17 cellular contexts compared by ENCODE assay signal in genomic region chr1:229002037-229002436, GRCh38.
DNase-seq lines count a peak whose midpoint lies in the region; ATAC-seq, FAIRE-seq and TF ChIP-seq lines count a peak whose summit lies in the region.
"Had no signal": no experiment of that assay in that cellular context is flagged by ENCODE, and none has a peak within 500 bp of the region (broad histone marks: within the 10 kb centered on the region; RNA-seq: fewer than 3 reads in every experiment).

No MANE protein-coding gene starts in this region.

- CTCF ChIA-PET in HepG2 (lab: Yijun Ruan, JAX; ENCODE audit: low intra/inter-chr PET ratio, low total read pairs), result no interaction called here

- no TSS peak for BruUV-seq in HepG2 (replicated peaks; lab: Mats Ljungman, UMichigan)

- TF ChIP-seq CTCF in HepG2 (CRISPR knock-in tag; IDR thresholded peaks at IDR 0.05) (no peak), right lobe of liver (IDR thresholded peaks at IDR 0.05) (no peak), progenitor cell of endocrine pancreas (IDR thresholded peaks at IDR 0.05; ENCODE audit: unreplicated experiment) (no peak)

- no peak overlapping the region for H3K4ac ChIP-seq in trophoblast cell (ENCODE audit: low read depth, low read length)

- WGBS in HepG2 (ENCODE audit: low lambda C conversion rate), result 95% methylated on average over 3 of the region's 3 CpGs
- 100% methylated on average over 3 of the region's 3 CpGs for WGBS in right lobe of liver (ENCODE audit: insufficient coverage, low coverage, low lambda C conversion rate, missing lambda C conversion rate)
- no CpG with 5 or more reads among the region's 3 CpGs for WGBS in trophoblast cell (ENCODE audit: extremely low coverage, insufficient coverage, insufficient read length)

- no peaks in the 10 kb centered on the region for H4K20me1 ChIP-seq in HepG2 (ENCODE audit: insufficient read depth, low read length)
- H4K20me1 ChIP-seq: BLaER1 treated with 17β-estradiol and CSF1 and Interleukin-3, amounts not matched to agents 10 nM and 100 nM had no signal

- no peaks in the 10 kb centered on the region for H3K9me3 Mint-ChIP-seq in progenitor cell of endocrine pancreas (ENCODE audit: low read depth)
- H3K9me3 Mint-ChIP-seq: GM23338 had no signal

- TF ChIP-seq POLR2A in HepG2 (IDR thresholded peaks at IDR 0.05; ENCODE audit: insufficient read depth in 1 of 2, low read depth in 2 of 2, low read length in 2 of 2), result no peak
- no peak for TF ChIP-seq POLR2A in right lobe of liver (IDR thresholded peaks at IDR 0.05)

- no peaks in the 10 kb centered on the region for H3K36me3 Mint-ChIP-seq in progenitor cell of endocrine pancreas (ENCODE audit: insufficient read depth)
- H3K36me3 Mint-ChIP-seq: CD4-positive, CD25-positive, alpha-beta regulatory T cell had no signal

- no peak overlapping the region for H3K18ac ChIP-seq in trophoblast cell (ENCODE audit: low read length)

- no peak overlapping the region for H3K9ac ChIP-seq in HepG2 (ENCODE audit: insufficient read depth, low read depth, low read length)
- no peak overlapping the region for H3K9ac ChIP-seq in trophoblast cell (ENCODE audit: low read length)
- H3K9ac ChIP-seq: BLaER1 treated with 17β-estradiol and CSF1 and Interleukin-3, amounts not matched to agents 10 nM and 100 nM had no signal

- H3K4me3 Mint-ChIP-seq in progenitor cell of endocrine pancreas (ENCODE audit: low read depth), result no peak overlapping the region
- H3K4me3 Mint-ChIP-seq: CD4-positive, CD25-positive, alpha-beta regulatory T cell; GM23338 had no signal

- in situ Hi-C loops in HepG2 (cut with HindIII; ENCODE audit: extremely low pct_ligation_motif_present, low pct_unique_long_range_greater_than_20kb), result no loop called here

- H3K4me3 ChIP-seq in HepG2 (replicated peaks in 1 of 3; ENCODE audit: insufficient read depth in 1 of 3, low read depth in 2 of 3, low read length in 3 of 3) (no peak overlapping the region), right lobe of liver (no peak overlapping the region), trophoblast cell (ENCODE audit: low read depth, low read length) (no peak overlapping the region)
- H3K4me3 ChIP-seq: BLaER1 treated with 17β-estradiol and CSF1 and Interleukin-3, amounts not matched to agents 10 nM and 100 nM; GM12878; GM23338 had no signal

- H3K27me3 ChIP-seq in HepG2 (ENCODE audit: control insufficient read depth in 1 of 2, insufficient read depth in 2 of 2, low read length in 2 of 2), result no peaks in the 10 kb centered on the region
- H3K27me3 ChIP-seq in right lobe of liver, result no peaks in the 10 kb centered on the region
- H3K27me3 ChIP-seq in trophoblast cell (ENCODE audit: insufficient read depth, low read length), result no peaks in the 10 kb centered on the region
- H3K27me3 ChIP-seq: BLaER1 treated with 17β-estradiol and CSF1 and Interleukin-3, amounts not matched to agents 10 nM and 100 nM had no signal

- H3K79me2 ChIP-seq in HepG2 (ENCODE audit: insufficient read depth, low read length) (no peaks in the 10 kb centered on the region), trophoblast cell (ENCODE audit: control insufficient read depth, insufficient read depth, low read length, poor library complexity) (peaks cover 2% of the 10 kb centered on the region)

- H2AK5ac ChIP-seq in trophoblast cell (ENCODE audit: low read length), result no peak overlapping the region

- peak overlapping the region; percentile 44 for H2BK120ac ChIP-seq in trophoblast cell (ENCODE audit: insufficient read depth, low read length, poor library complexity)

- POLR2A ChIA-PET in HepG2 (lab: Yijun Ruan, JAX), result no interaction called here

- peaks cover 17% of the 10 kb centered on the region for H3K4me1 Mint-ChIP-seq in progenitor cell of endocrine pancreas (ENCODE audit: low read depth)

- H3K27ac ChIP-seq in HepG2 (ENCODE audit: extremely low read length, insufficient read depth, low read length), result no peak overlapping the region
- H3K27ac ChIP-seq in right lobe of liver, result no peak overlapping the region
- peak overlapping the region; percentile 90 for H3K27ac ChIP-seq in caudate nucleus (ENCODE audit: low read depth, low read length)
- no peak overlapping the region for H3K27ac ChIP-seq in trophoblast cell (ENCODE audit: low read depth, low read length)
- H3K27ac ChIP-seq: BLaER1 treated with 17β-estradiol and CSF1 and Interleukin-3, amounts not matched to agents 10 nM and 100 nM had no signal

- no peak overlapping the region for H3K4me2 ChIP-seq in HepG2 (ENCODE audit: low read depth, low read length)
- H3K4me2 ChIP-seq in trophoblast cell (ENCODE audit: low read length), result no peak overlapping the region
- H3K4me2 ChIP-seq: GM23338 had no signal

- no peak for DNase-seq in HepG2 (ENCODE audit: low spot score)
- DNase-seq in right lobe of liver, result no peak
- DNase-seq in caudate nucleus (lab: John Stamatoyannopoulos, UW), result no peak
- DNase-seq in trophoblast cell, result no peak
- no peak for DNase-seq in HUDEP-2 (lab: John Stamatoyannopoulos, UW; ENCODE audit: unreplicated experiment in 76 of 76)
- DNase-seq in DMS53 treated with DMSO at 0.1 percent for 48 hours (lab: John Stamatoyannopoulos, UW; ENCODE audit: unreplicated experiment), result no peak
- DNase-seq in progenitor cell of endocrine pancreas (ENCODE audit: low spot score, unreplicated experiment), result no peak
- DNase-seq: ACHN, Calu3, DMS 273 treated with DMSO at 0.1 percent for 48 hours, DMS79, H7 had no signal

- H2AFZ ChIP-seq in HepG2 (ENCODE audit: low read length), result no peak overlapping the region
- no peak overlapping the region for H2AFZ ChIP-seq in trophoblast cell (ENCODE audit: insufficient read depth, low read length, poor library complexity)

- H3K4me1 ChIP-seq in HepG2 (ENCODE audit: insufficient read depth, low read length) (peaks cover 83% of the 10 kb centered on the region), right lobe of liver (no peaks in the 10 kb centered on the region), trophoblast cell (ENCODE audit: control insufficient read depth in 1 of 2, insufficient read depth in 2 of 2, low read length in 2 of 2) (peaks cover 28 to 39% of the 10 kb centered on the region in 2 experiments)

- no peak overlapping the region for H3K23ac ChIP-seq in trophoblast cell (ENCODE audit: low read length)

- H3K14ac ChIP-seq in trophoblast cell (ENCODE audit: low read length), result peak overlapping the region; percentile 49

- no peak overlapping the region for H3K27ac Mint-ChIP-seq in progenitor cell of endocrine pancreas
- H3K27ac Mint-ChIP-seq: GM23338 had no signal

- TF ChIP-seq RAD21 in HepG2 (CRISPR knock-in tag; IDR thresholded peaks at IDR 0.05), result no peak

- H3K27me3 Mint-ChIP-seq in progenitor cell of endocrine pancreas, result no peaks in the 10 kb centered on the region
- H3K27me3 Mint-ChIP-seq: CD4-positive, CD25-positive, alpha-beta regulatory T cell had no signal

- H3K9me3 ChIP-seq in HepG2 (ENCODE audit: low read length) (no peaks in the 10 kb centered on the region), right lobe of liver (no peaks in the 10 kb centered on the region), trophoblast cell (ENCODE audit: insufficient read depth, low read depth, low read length) (no peaks in the 10 kb centered on the region)
- H3K9me3 ChIP-seq: BLaER1 treated with 17β-estradiol and CSF1 and Interleukin-3, amounts not matched to agents 10 nM and 100 nM had no signal

- peaks cover 44% of the 10 kb centered on the region for H3K79me1 ChIP-seq in trophoblast cell (ENCODE audit: low read length)

- H4K8ac ChIP-seq in trophoblast cell (ENCODE audit: low read depth, low read length), result no peak overlapping the region

- no peak overlapping the region for H2BK5ac ChIP-seq in trophoblast cell (ENCODE audit: low read depth, low read length, poor library complexity)

- ATAC-seq in HepG2 (no peak), right lobe of liver (no peak)
- ATAC-seq: GM12878, GM23338 had no signal

- no peaks in the 10 kb centered on the region for H3K36me3 ChIP-seq in HepG2 (replicated peaks in 1 of 2; ENCODE audit: control insufficient read depth in 1 of 2, insufficient read depth in 2 of 2, low read length in 2 of 2)
- no peaks in the 10 kb centered on the region for H3K36me3 ChIP-seq in right lobe of liver
- H3K36me3 ChIP-seq in trophoblast cell (ENCODE audit: control insufficient read depth in 1 of 2, insufficient read depth in 2 of 2, low read length in 2 of 2), result no peaks in the 10 kb centered on the region
- H3K36me3 ChIP-seq: BLaER1 treated with 17β-estradiol and CSF1 and Interleukin-3, amounts not matched to agents 10 nM and 100 nM had no signal

- peak overlapping the region; percentile 70 for H4K91ac ChIP-seq in trophoblast cell (ENCODE audit: low read depth, low read length)

- intact Hi-C loops in HepG2 (cut with micrococcal nuclease; ENCODE audit: unreplicated experiment), result no loop called here
- intact Hi-C loops in right lobe of liver (cut with DNase I), result no loop called here

- no peak for FAIRE-seq in HepG2 (lab: Jason Lieb, UNC)
- FAIRE-seq: GM12878, HTR-8/SVneo had no signal

- no peak for TF ChIP-seq EP300 in HepG2 (IDR thresholded peaks at IDR 0.05; ENCODE audit: low read depth in 2 of 2, low read length in 2 of 2)
- no peak for TF ChIP-seq EP300 in HepG2 (CRISPR knock-in tag; IDR thresholded peaks at IDR 0.05; ENCODE audit: borderline replicate concordance)

- no peak overlapping the region for H4K12ac ChIP-seq in trophoblast cell (ENCODE audit: low read depth, low read length)

- H2BK12ac ChIP-seq in trophoblast cell (ENCODE audit: low read length), result peak overlapping the region; percentile 71

TF ChIP-seq in HepG2, 621 proteins besides CTCF, POLR2A, EP300 and RAD21:
- TF ChIP-seq PATZ1 (CRISPR knock-in tag; IDR thresholded peaks at IDR 0.05) (0 out of 2 replicates have a peak, but pooled peaks have one; percentile 21), ATF7-NPFF (CRISPR knock-in tag; IDR thresholded peaks at IDR 0.05; ENCODE audit: low read depth) (no peak)
